ENCODE assay signal across 1 cellular context in genomic region chr9:7315746-7316457, GRCh38.
TF ChIP-seq lines count a peak whose summit lies in the region.

No MANE protein-coding gene starts in this region.

TF ChIP-seq in GM23338, 12 proteins besides CTCF, POLR2A, EP300 and RAD21 (continued from another document):
- TF ChIP-seq ETS1 (IDR thresholded peaks at IDR 0.05): no peak
- TF ChIP-seq STAT1 (IDR thresholded peaks at IDR 0.05; ENCODE audit: unreplicated experiment): no peak
